1 cellular context compared by ENCODE assay signal in genomic region chr4:100517864-100518341, GRCh38.
TF ChIP-seq lines count a peak whose summit lies in the region.

EMCN (minus strand) TSS chr4:100518022; CDS start chr4:100517914, 108 bp downstream.

TF ChIP-seq in endothelial cell of umbilical vein, 7 proteins besides CTCF, POLR2A, EP300 and RAD21 (continued from another document):
- TF ChIP-seq MAX (IDR thresholded peaks at IDR 0.05; ENCODE audit: insufficient read depth, insufficient read length) (no peak), MYC (IDR thresholded peaks at IDR 0.05; ENCODE audit: low read depth, low read length) (no peak), POLR2AphosphoS5 (IDR thresholded peaks at IDR 0.05; ENCODE audit: insufficient read depth, low read depth, low read length) (peak; percentile 42), JUN (IDR thresholded peaks at IDR 0.05; ENCODE audit: borderline replicate concordance, insufficient read depth, insufficient read length, low read depth) (peak; percentile 21)
